9 cellular contexts compared by ENCODE assay signal in genomic region chr11:134124660-134125451, GRCh38. TPM values are rescaled to one million over a fixed set of nuclear protein-coding genes. Genes with fewer than 3 reads are reported as not detected.
A peak's percentile ranks its signal among the peaks of the same experiment; 100 is the strongest.
DNase-seq lines count a peak whose midpoint lies in the region; ATAC-seq and TF ChIP-seq lines count a peak whose summit lies in the region.
"Had no signal": no experiment of that assay in that cellular context is flagged by ENCODE, and none has a peak within 500 bp of the region (broad histone marks: within the 10 kb centered on the region; RNA-seq: fewer than 3 reads in every experiment).

No MANE protein-coding gene starts in this region.

- no peak for TF ChIP-seq EP300 in tibial nerve (IDR thresholded peaks at IDR 0.05)

- H3K27ac ChIP-seq in tibial nerve, result peak overlapping the region in 2 of 4 donors; percentile 12 to 50
- H3K27ac ChIP-seq: neutrophil had no signal

- TF ChIP-seq POLR2A in tibial nerve (IDR thresholded peaks at IDR 0.05), result no peak

- TF ChIP-seq CTCF in endothelial cell (IDR thresholded peaks at IDR 0.05; ENCODE audit: unreplicated experiment) (no peak), tibial nerve (IDR thresholded peaks at IDR 0.05) (peak in 1 of 5 experiments; percentile 19), Caco-2 (IDR thresholded peaks at IDR 0.05; ENCODE audit: insufficient read depth in 1 of 2, low read depth in 1 of 2, low read length in 1 of 2, severe bottlenecking in 1 of 2, unreplicated experiment in 1 of 2) (no peak)

- peaks cover 19% of the 10 kb centered on the region for H3K4me1 Mint-ChIP-seq in activated CD4-positive, alpha-beta T cell treated with anti-CD3 and anti-CD28 coated beads for 36 hours
- peaks cover 82% of the 10 kb centered on the region for H3K4me1 Mint-ChIP-seq in endothelial cell (ENCODE audit: unreplicated experiment)
- H3K4me1 Mint-ChIP-seq in Caco-2 (ENCODE audit: low read depth, unreplicated experiment), result no peaks in the 10 kb centered on the region

- CTCF ChIA-PET in activated CD4-positive, alpha-beta T cell treated with anti-CD3 and anti-CD28 coated beads for 36 hours (lab: Charles Lee), result interaction anchor here (0.7 to 1.6 kb wide), 6 partner anchors 11 to 446 kb away, joined by 3 to 4 read pairs (median 3); no protein-coding TSS in a partner anchor
- CTCF ChIA-PET in Caco-2 (lab: Charles Lee), result no interaction called here

- H3K4me3 ChIP-seq in tibial nerve (peak overlapping the region; percentile 10 to 47 (median 28)), Caco-2 (ENCODE audit: low read depth, low read length) (no peak overlapping the region)

- H3K36me3 ChIP-seq in tibial nerve (no peaks in the 10 kb centered on the region), Caco-2 (ENCODE audit: control insufficient read depth, insufficient read depth, low read length) (no peaks in the 10 kb centered on the region)
- H3K36me3 ChIP-seq: neutrophil had no signal

- H3K27me3 ChIP-seq in tibial nerve (no peaks in the 10 kb centered on the region), Caco-2 (replicated peaks; ENCODE audit: control insufficient read depth, insufficient read depth, low read length) (no peaks in the 10 kb centered on the region)

- peak overlapping the region; percentile 32 for H3K4me3 Mint-ChIP-seq in activated CD4-positive, alpha-beta T cell treated with anti-CD3 and anti-CD28 coated beads for 36 hours
- H3K4me3 Mint-ChIP-seq in endothelial cell (ENCODE audit: unreplicated experiment) (peak overlapping the region; percentile 87), Caco-2 (ENCODE audit: unreplicated experiment) (no peak overlapping the region)

- no TSS peak for BruUV-seq in Caco-2 (replicated peaks; lab: Mats Ljungman, UMichigan)

- peaks cover 0 to 58% (median 27%) of the 10 kb centered on the region in 4 donors for H3K4me1 ChIP-seq in tibial nerve
- H3K4me1 ChIP-seq in Caco-2, result no peaks in the 10 kb centered on the region

- intact Hi-C loops in activated CD4-positive, alpha-beta T cell treated with anti-CD3 and anti-CD28 coated beads for 36 hours (cut with DNase I, micrococcal nuclease), result no loop called here
- intact Hi-C loops in Caco-2 (cut with micrococcal nuclease; ENCODE audit: unreplicated experiment), result no loop called here

- WGBS in tibial nerve, 2 donors, result 9 to 10% methylated on average over 32 to 51 of the region's 54 CpGs

- DNase-seq in activated CD4-positive, alpha-beta T cell treated with anti-CD3 and anti-CD28 coated beads for 36 hours, result peak; percentile 43
- no peak for DNase-seq in activated CD4-positive, alpha-beta T cell treated with anti-CD3 and anti-CD28 coated beads, Interleukin-2, amount 50 U/mL, for 1 hour
- DNase-seq in endothelial cell (ENCODE audit: low spot score) (peak; percentile 48), midbrain (lab: John Stamatoyannopoulos, UW) (peak; percentile 61), tibial nerve (ENCODE audit: low spot score in 2 of 2) (peak in 1 of 2 donors; percentile 40), Caco-2 (no peak), CD1c-positive myeloid dendritic cell (ENCODE audit: extremely low spot score) (no peak)

- POLR2A ChIA-PET in activated CD4-positive, alpha-beta T cell treated with anti-CD3 and anti-CD28 coated beads for 36 hours (lab: Charles Lee), result no interaction called here
- POLR2A ChIA-PET in Caco-2 (lab: Charles Lee), result no interaction called here

- peak; percentile 45 for ATAC-seq in activated CD4-positive, alpha-beta T cell treated with anti-CD3 and anti-CD28 coated beads for 36 hours
- ATAC-seq in HG02852 (IDR thresholded peaks at IDR 0.05; ENCODE audit: unreplicated experiment), result no peak

- no peak overlapping the region for H3K27ac Mint-ChIP-seq in activated CD4-positive, alpha-beta T cell treated with anti-CD3 and anti-CD28 coated beads for 36 hours
- H3K27ac Mint-ChIP-seq in endothelial cell (ENCODE audit: unreplicated experiment) (peak overlapping the region; percentile 92), Caco-2 (ENCODE audit: unreplicated experiment) (no peak overlapping the region)

- no peaks in the 10 kb centered on the region for H3K9me3 Mint-ChIP-seq in activated CD4-positive, alpha-beta T cell treated with anti-CD3 and anti-CD28 coated beads for 36 hours (ENCODE audit: low read depth)
- H3K9me3 Mint-ChIP-seq in endothelial cell (ENCODE audit: unreplicated experiment) (no peaks in the 10 kb centered on the region), Caco-2 (ENCODE audit: unreplicated experiment) (no peaks in the 10 kb centered on the region)

- H3K9me3 ChIP-seq in tibial nerve (no peaks in the 10 kb centered on the region), Caco-2 (0 out of 2 replicates have a peak, but pooled peaks cover 14% of the 10 kb centered on the region)
- H3K9me3 ChIP-seq: neutrophil had no signal

- peaks cover 7% of the 10 kb centered on the region for H3K36me3 Mint-ChIP-seq in activated CD4-positive, alpha-beta T cell treated with anti-CD3 and anti-CD28 coated beads for 36 hours (ENCODE audit: low read depth)
- H3K36me3 Mint-ChIP-seq in endothelial cell (ENCODE audit: low read depth, unreplicated experiment) (peaks cover 31% of the 10 kb centered on the region), Caco-2 (ENCODE audit: insufficient read depth, unreplicated experiment) (no peaks in the 10 kb centered on the region)

- H3K27me3 Mint-ChIP-seq in activated CD4-positive, alpha-beta T cell treated with anti-CD3 and anti-CD28 coated beads for 36 hours, result peaks cover 23% of the 10 kb centered on the region
- H3K27me3 Mint-ChIP-seq in endothelial cell (ENCODE audit: unreplicated experiment) (peaks cover 8% of the 10 kb centered on the region), Caco-2 (ENCODE audit: insufficient read depth, unreplicated experiment) (peaks cover 32% of the 10 kb centered on the region)

RNA-seq across cellular contexts. Expression of gene JAM3, which starts 56.0 kb away (rescaled TPM):
- 10 to 100 TPM; 15.3 to 17.5 TPM for total RNA-seq in activated CD4-positive, alpha-beta T cell treated with anti-CD3 and anti-CD28 coated beads for 36 hours
- total RNA-seq in endothelial cell (ENCODE audit: unreplicated experiment) (438 TPM), tibial nerve (100 to 1,000 TPM in 2 of 4 donors, 10 to 100 TPM in 2; 60.9 to 124 (median 96.5) TPM), Caco-2 (2022) (0.65 and 1.5 TPM in 2 replicates)

Comparison
In these comparisons a context has a peak if more than half of its experiments do, and no peak if none do; other contexts are left out.
1. DNase-seq: peak in activated CD4-positive, alpha-beta T cell treated with anti-CD3 and anti-CD28 coated beads for 36 hours (single experiment), endothelial cell (single experiment) and midbrain (single experiment); none in activated CD4-positive, alpha-beta T cell treated with anti-CD3 and anti-CD28 coated beads, Interleukin-2, amount 50 U/mL, for 1 hour (single experiment), Caco-2 (0 of 2) and CD1c-positive myeloid dendritic cell (single experiment).